30 cellular contexts compared by ENCODE assay signal in genomic region chr7:107446988-107447387, GRCh38. TPM values are rescaled to one million over a fixed set of nuclear protein-coding genes. Genes with fewer than 3 reads are reported as not detected.
A peak's percentile ranks its signal among the peaks of the same experiment; 100 is the strongest.
DNase-seq lines count a peak whose midpoint lies in the region; ATAC-seq, FAIRE-seq and TF ChIP-seq lines count a peak whose summit lies in the region.
"Had no signal": no experiment of that assay in that cellular context is flagged by ENCODE, and none has a peak within 500 bp of the region (broad histone marks: within the 10 kb centered on the region; RNA-seq: fewer than 3 reads in every experiment).

No MANE protein-coding gene starts in this region.

- no peak overlapping the region for H2AFZ ChIP-seq in astrocyte (ENCODE audit: low read depth, low read length)
- H2AFZ ChIP-seq: hepatocyte had no signal

- no peak overlapping the region for H3K9ac ChIP-seq in astrocyte (ENCODE audit: low read length)

- H3K4me1 Mint-ChIP-seq in MCF 10A (ENCODE audit: insufficient read depth, unreplicated experiment) (peaks cover 6% of the 10 kb centered on the region), astrocyte (ENCODE audit: low read depth, unreplicated experiment) (peaks cover 12% of the 10 kb centered on the region)
- H3K4me1 Mint-ChIP-seq: neural crest cell had no signal

- no peak for ATAC-seq in SK-N-SH treated with all-trans-retinoic acid at 6 μM for 48 hours
- ATAC-seq in GM19463 (IDR thresholded peaks at IDR 0.05; ENCODE audit: unreplicated experiment): no peak
- ATAC-seq: HepG2, Panc1 had no signal

- no peak for TF ChIP-seq POLR2A in breast epithelium (IDR thresholded peaks at IDR 0.05)

- FAIRE-seq in astrocyte (lab: Jason Lieb, UNC): no peak
- FAIRE-seq: GM12891, H1, HepG2 had no signal

- H3K36me3 Mint-ChIP-seq in MCF 10A (ENCODE audit: insufficient read depth, unreplicated experiment) (no peaks in the 10 kb centered on the region), astrocyte (ENCODE audit: low read depth, unreplicated experiment) (peaks cover 6% of the 10 kb centered on the region)
- H3K36me3 Mint-ChIP-seq: stimulated activated effector memory CD8-positive, alpha-beta T cell treated with anti-CD3 and anti-CD28 coated beads, Interleukin-12 subunit alpha, Interleukin-12 subunit beta, amount 100 ng/mL, for 72 hours had no signal

- no peak overlapping the region for H3K27ac ChIP-seq in breast epithelium
- H3K27ac ChIP-seq in astrocyte (ENCODE audit: low read depth, low read length): peak overlapping the region; percentile 18
- H3K27ac ChIP-seq: hepatocyte, prostate gland, testis, VCaP had no signal

- no peaks in the 10 kb centered on the region for H3K4me1 ChIP-seq in breast epithelium
- no peaks in the 10 kb centered on the region for H3K4me1 ChIP-seq in astrocyte (ENCODE audit: insufficient read depth, low read length)
- H3K4me1 ChIP-seq: prostate gland, testis had no signal

- intact Hi-C loops in MCF 10A (cut with micrococcal nuclease) (no loop called here), breast epithelium (cut with DNase I; ENCODE audit: low total_unique reads) (no loop called here)

- CTCF ChIA-PET in MCF 10A (lab: Yijun Ruan, JAX): interaction anchor here (0.7 kb wide), 1 partner anchor 258 kb away, joined by 3 read pairs; no protein-coding TSS in a partner anchor

- H3K27me3 ChIP-seq in breast epithelium: no peaks in the 10 kb centered on the region
- no peaks in the 10 kb centered on the region for H3K27me3 ChIP-seq in astrocyte (ENCODE audit: insufficient read depth, low read length)
- H3K27me3 ChIP-seq: hepatocyte, testis had no signal

- H3K9me3 ChIP-seq in breast epithelium: no peaks in the 10 kb centered on the region
- no peaks in the 10 kb centered on the region for H3K9me3 ChIP-seq in astrocyte (ENCODE audit: insufficient read depth, low read depth, low read length)
- H3K9me3 ChIP-seq: prostate gland, testis had no signal

- H3K4me3 Mint-ChIP-seq in MCF 10A (ENCODE audit: unreplicated experiment): no peak overlapping the region
- H3K4me3 Mint-ChIP-seq in astrocyte (ENCODE audit: unreplicated experiment): no peak overlapping the region
- H3K4me3 Mint-ChIP-seq: activated naive CD8-positive, alpha-beta T cell treated with anti-CD3 and anti-CD28 coated beads, Interleukin-2, amount 50 U/mL, for 24 hours; B cell; dendritic cell treated with granulocyte-macrophage colony-stimulating factor and Interleukin-4, amounts not matched to agents 40 ng/mL and 50 ng/mL, for 4 days; immature natural killer cell; neural crest cell; stimulated activated effector memory CD8-positive, alpha-beta T cell treated with anti-CD3 and anti-CD28 coated beads, Interleukin-12 subunit alpha, Interleukin-12 subunit beta, amount 100 ng/mL, for 72 hours had no signal

- BruUV-seq in MCF 10A (replicated peaks; lab: Mats Ljungman, UMichigan): no TSS peak

- no peaks in the 10 kb centered on the region for H3K79me2 ChIP-seq in astrocyte (ENCODE audit: insufficient read depth, low read length)
- H3K79me2 ChIP-seq: hepatocyte had no signal

- no peak overlapping the region for H3K4me3 ChIP-seq in breast epithelium
- no peak overlapping the region for H3K4me3 ChIP-seq in astrocyte (ENCODE audit: insufficient read depth, low read depth, low read length)
- no peak overlapping the region for H3K4me3 ChIP-seq in fibroblast of pulmonary artery (replicated peaks; ENCODE audit: low read depth, low read length)
- H3K4me3 ChIP-seq: hepatocyte, prostate gland, testis had no signal

- H3K27ac Mint-ChIP-seq in MCF 10A (ENCODE audit: low read depth, unreplicated experiment) (no peak overlapping the region), astrocyte (ENCODE audit: unreplicated experiment) (no peak overlapping the region)
- H3K27ac Mint-ChIP-seq: activated naive CD8-positive, alpha-beta T cell treated with anti-CD3 and anti-CD28 coated beads, Interleukin-2, amount 50 U/mL, for 24 hours; B cell; dendritic cell treated with granulocyte-macrophage colony-stimulating factor and Interleukin-4, amounts not matched to agents 40 ng/mL and 50 ng/mL, for 4 days; immature natural killer cell; stimulated activated effector memory CD8-positive, alpha-beta T cell treated with anti-CD3 and anti-CD28 coated beads, Interleukin-12 subunit alpha, Interleukin-12 subunit beta, amount 100 ng/mL, for 72 hours had no signal

- peak overlapping the region; percentile 59 for H3K4me2 ChIP-seq in astrocyte (ENCODE audit: low read length)
- H3K4me2 ChIP-seq: hepatocyte had no signal

- no peaks in the 10 kb centered on the region for H3K36me3 ChIP-seq in breast epithelium
- no peaks in the 10 kb centered on the region for H3K36me3 ChIP-seq in astrocyte (ENCODE audit: insufficient read depth, low read length)
- H3K36me3 ChIP-seq: prostate gland had no signal

- TF ChIP-seq CTCF in MCF 10A (IDR thresholded peaks at IDR 0.05; ENCODE audit: unreplicated experiment) (no peak), breast epithelium (IDR thresholded peaks at IDR 0.05) (no peak), astrocyte (IDR thresholded peaks at IDR 0.05; ENCODE audit: insufficient read depth, low read depth, low read length) (no peak), fibroblast of pulmonary artery (IDR thresholded peaks at IDR 0.05; ENCODE audit: low read length, missing control alignments) (no peak)

- H4K20me1 ChIP-seq in astrocyte (ENCODE audit: insufficient read depth, low read length): no peaks in the 10 kb centered on the region

- H3K27me3 Mint-ChIP-seq in MCF 10A (ENCODE audit: insufficient read depth, unreplicated experiment) (no peaks in the 10 kb centered on the region), astrocyte (ENCODE audit: low read depth, unreplicated experiment) (no peaks in the 10 kb centered on the region)
- H3K27me3 Mint-ChIP-seq: activated naive CD8-positive, alpha-beta T cell treated with anti-CD3 and anti-CD28 coated beads, Interleukin-2, amount 50 U/mL, for 24 hours; B cell; dendritic cell treated with granulocyte-macrophage colony-stimulating factor and Interleukin-4, amounts not matched to agents 40 ng/mL and 50 ng/mL, for 4 days had no signal

- DNase-seq in MCF 10A (ENCODE audit: unreplicated experiment) (peak; percentile 33), breast epithelium (ENCODE audit: low spot score in 2 of 2) (no peak), astrocyte (ENCODE audit: low read depth) (peak; percentile 57), fibroblast of pulmonary artery (ENCODE audit: low read depth) (peak; percentile 22), SKM-1 treated with dmso at 0.1 percent for 144 hours (lab: John Stamatoyannopoulos, UW; ENCODE audit: unreplicated experiment) (no peak)
- no peak for DNase-seq in activated naive CD4-positive, alpha-beta T cell treated with anti-CD3 and anti-CD28 coated beads, Interleukin-2, amount 50 U/mL, for 16 hours
- DNase-seq: 8988T; activated effector memory CD4-positive, alpha-beta T cell treated with Interleukin-2 at 50 U/mL for 16 hours; activated naive CD8-positive, alpha-beta T cell treated with anti-CD3 and anti-CD28 coated beads, Interleukin-2, amount 50 U/mL, for 24 hours; DMS53; foreskin melanocyte; immature natural killer cell; NCI-H2081; NCI-H446; testis had no signal

- H3K9me3 Mint-ChIP-seq in MCF 10A (ENCODE audit: unreplicated experiment): no peaks in the 10 kb centered on the region
- no peaks in the 10 kb centered on the region for H3K9me3 Mint-ChIP-seq in astrocyte (ENCODE audit: unreplicated experiment)
- H3K9me3 Mint-ChIP-seq: immature natural killer cell; neural crest cell; stimulated activated effector memory CD8-positive, alpha-beta T cell treated with anti-CD3 and anti-CD28 coated beads, Interleukin-12 subunit alpha, Interleukin-12 subunit beta, amount 100 ng/mL, for 72 hours had no signal

- POLR2A ChIA-PET in MCF 10A (lab: Yijun Ruan, JAX): interaction anchor here (0.6 kb wide), 1 partner anchor 22 kb away, joined by 3 read pairs; no protein-coding TSS in a partner anchor

TF ChIP-seq in SK-N-SH treated with all-trans-retinoic acid at 6 μM for 48 hours, 23 proteins besides CTCF, POLR2A, EP300 and RAD21 (continues in another document):
- TF ChIP-seq ARNTL (CRISPR knock-in tag; IDR thresholded peaks at IDR 0.05; ENCODE audit: borderline replicate concordance, low read depth) (no peak), ZNF8 (CRISPR knock-in tag; IDR thresholded peaks at IDR 0.05) (no peak), TCF4 (CRISPR knock-in tag; IDR thresholded peaks at IDR 0.05; ENCODE audit: borderline replicate concordance) (no peak), ESRRG (CRISPR knock-in tag; IDR thresholded peaks at IDR 0.05) (no peak), PPARA (CRISPR knock-in tag; IDR thresholded peaks at IDR 0.05; ENCODE audit: borderline replicate concordance) (no peak), ZC3H10 (CRISPR knock-in tag; IDR thresholded peaks at IDR 0.05) (no peak), POU6F1 (CRISPR knock-in tag; IDR thresholded peaks at IDR 0.05; ENCODE audit: borderline replicate concordance, low read depth) (no peak), GLIS3 (CRISPR knock-in tag; IDR thresholded peaks at IDR 0.05) (no peak), TOX (CRISPR knock-in tag; IDR thresholded peaks at IDR 0.05; ENCODE audit: borderline replicate concordance) (no peak), CSRNP3 (CRISPR knock-in tag; IDR thresholded peaks at IDR 0.05) (no peak)

RNA-seq across cellular contexts. Expression of gene GPR22, which starts 22.9 kb away (rescaled TPM):
- total RNA-seq in MCF 10A (2022): not detected in 2 replicates
- total RNA-seq in breast epithelium: not detected
- total RNA-seq in astrocyte: not detected in 2 replicates
- total RNA-seq: B cell, H1, HepG2, lower leg skin, mucosa of gallbladder, prostate gland, testis had no signal

Comparison
In these comparisons a context has a peak if more than half of its experiments do, and no peak if none do; other contexts are left out.
1. DNase-seq: peak in MCF 10A (single experiment), astrocyte (single experiment) and fibroblast of pulmonary artery (single experiment); none in breast epithelium (0 of 2), activated naive CD4-positive, alpha-beta T cell treated with anti-CD3 and anti-CD28 coated beads, Interleukin-2, amount 50 U/mL, for 16 hours (single experiment) and SKM-1 treated with dmso at 0.1 percent for 144 hours (single experiment).